28 cellular contexts compared by ENCODE assay signal in the genomic region with DNA sequence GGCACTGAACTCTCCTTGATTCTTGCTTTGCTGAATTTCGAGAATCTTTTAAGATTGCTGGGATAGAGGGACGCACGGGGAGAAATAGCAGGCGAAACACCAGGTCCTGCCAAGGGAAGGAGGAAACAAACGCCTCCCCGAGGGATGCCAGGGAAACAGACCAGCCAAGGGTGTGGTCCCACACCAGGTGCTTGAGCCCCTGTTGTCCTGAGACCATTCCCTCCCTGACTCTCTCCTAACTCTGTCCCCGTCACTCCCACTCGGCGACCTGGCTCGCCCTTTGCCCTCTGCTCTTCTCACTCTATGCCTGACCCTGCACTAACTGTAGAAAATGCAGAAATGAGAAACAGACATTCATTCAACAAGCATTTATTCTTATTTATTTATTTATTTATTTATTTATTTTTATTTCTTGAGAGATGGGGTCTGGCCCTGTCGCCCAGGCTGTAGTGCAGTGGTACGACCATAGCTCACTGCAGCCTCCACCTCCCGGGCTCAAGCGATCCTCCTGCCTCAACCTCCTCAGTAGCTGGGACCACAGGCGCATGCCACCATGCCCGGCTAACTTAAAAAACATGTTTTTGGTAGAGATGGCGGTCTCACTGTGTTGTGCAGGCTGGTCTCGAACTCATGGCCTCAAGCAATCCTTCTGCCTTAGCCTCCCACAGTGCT. TPM values are rescaled to one million over a fixed set of nuclear protein-coding genes. Genes with fewer than 3 reads are reported as not detected.
"Had no signal": no experiment of that assay in that cellular context is flagged by ENCODE, and none has a peak within 500 bp of the region (broad histone marks: within the 10 kb centered on the region; RNA-seq: fewer than 3 reads in every experiment).

No MANE protein-coding gene starts in this region.

- H3K4me3 Mint-ChIP-seq: brain; mesothelial cell of epicardium; naive thymus-derived CD8-positive, alpha-beta T cell; stimulated activated memory B cell treated with anti-CD40 and anti-IgM and Interleukin-4, amounts not matched to agents 10 μg/mL and 1 μg/mL and 100 μg/mL, for 72 hours; T-helper 2 cell treated with Interferon-gamma antibody and Interleukin-4, amounts not matched to agents 5 μg/mL and 100 μg/mL, for 36 hours had no signal

- H3K79me2 ChIP-seq: parathyroid adenoma had no signal

- H3K4me1 ChIP-seq: lower lobe of right lung, parathyroid adenoma, stomach, tibial nerve had no signal

- DNase-seq: activated CD4-positive, alpha-beta T cell treated with anti-CD3 and anti-CD28 coated beads for 1 hour; activated CD4-positive, alpha-beta T cell treated with anti-CD3 and anti-CD28 coated beads, Interleukin-2, amount 50 U/mL, for 1 hour; activated gamma-delta T cell treated with Interleukin-2 at 50 U/mL for 16 hours; activated T-cell treated with anti-CD3 and anti-CD28 coated beads, Interleukin-2, amount 50 U/mL, for 1 hour; aorta; caudate nucleus; effector memory CD4-positive, alpha-beta T cell; foreskin melanocyte; kidney; lower lobe of right lung; naive thymus-derived CD8-positive, alpha-beta T cell; stimulated activated CD4-positive, alpha-beta T cell treated with anti-CD3 and anti-CD28 coated beads, Interleukin-15, amount 100 ng/mL, for 24 hours; stomach had no signal

- H3K27ac ChIP-seq: lower lobe of right lung, parathyroid adenoma, suprapubic skin, tibial nerve had no signal

- ATAC-seq: activated naive CD4-positive, alpha-beta T cell treated with anti-CD3 and anti-CD28 coated beads, Interleukin-2, amount 50 U/mL, for 72 hours; esophagus mucosa; lower lobe of right lung; naive thymus-derived CD8-positive, alpha-beta T cell; sciatic nerve; stimulated activated memory B cell treated with anti-CD40 and anti-IgM and Interleukin-4, amounts not matched to agents 10 μg/mL and 1 μg/mL and 100 μg/mL, for 72 hours had no signal

- H3K4me3 ChIP-seq: lower lobe of right lung, smooth muscle cell, stomach, suprapubic skin, tibial nerve had no signal

- H3K36me3 ChIP-seq: lower lobe of right lung, stomach, suprapubic skin, tibial nerve had no signal

- H3K27me3 ChIP-seq: suprapubic skin, tibial nerve had no signal

- H3K4me2 ChIP-seq: smooth muscle cell had no signal

- H2AFZ ChIP-seq: parathyroid adenoma had no signal

- H3K9me3 ChIP-seq: lower lobe of right lung, stomach, suprapubic skin, tibial nerve had no signal

- H3K9ac ChIP-seq: parathyroid adenoma had no signal

- H3K4me1 Mint-ChIP-seq: brain; mesothelial cell of epicardium; stimulated activated memory B cell treated with anti-CD40 and anti-IgM and Interleukin-4, amounts not matched to agents 10 μg/mL and 1 μg/mL and 100 μg/mL, for 72 hours had no signal

- H3K27ac Mint-ChIP-seq: activated naive CD4-positive, alpha-beta T cell treated with anti-CD3 and anti-CD28 coated beads, Interleukin-2, amount 50 U/mL, for 72 hours; brain; mesothelial cell of epicardium; naive thymus-derived CD8-positive, alpha-beta T cell; stimulated activated memory B cell treated with anti-CD40 and anti-IgM and Interleukin-4, amounts not matched to agents 10 μg/mL and 1 μg/mL and 100 μg/mL, for 72 hours; T-helper 2 cell treated with Interferon-gamma antibody and Interleukin-4, amounts not matched to agents 5 μg/mL and 100 μg/mL, for 36 hours had no signal

- H3K9me3 Mint-ChIP-seq: activated naive CD4-positive, alpha-beta T cell treated with anti-CD3 and anti-CD28 coated beads, Interleukin-2, amount 50 U/mL, for 72 hours; naive thymus-derived CD8-positive, alpha-beta T cell; stimulated activated memory B cell treated with anti-CD40 and anti-IgM and Interleukin-4, amounts not matched to agents 10 μg/mL and 1 μg/mL and 100 μg/mL, for 72 hours had no signal

- FAIRE-seq: endothelial cell of umbilical vein, kidney, TTC549 had no signal

- H3K36me3 Mint-ChIP-seq: activated naive CD4-positive, alpha-beta T cell treated with anti-CD3 and anti-CD28 coated beads, Interleukin-2, amount 50 U/mL, for 72 hours; brain; mesothelial cell of epicardium; naive thymus-derived CD8-positive, alpha-beta T cell; stimulated activated memory B cell treated with anti-CD40 and anti-IgM and Interleukin-4, amounts not matched to agents 10 μg/mL and 1 μg/mL and 100 μg/mL, for 72 hours had no signal

RNA-seq across cellular contexts. Expression of gene CTAG1B, which starts 16.2 kb away (rescaled TPM):
- total RNA-seq: activated naive CD4-positive, alpha-beta T cell treated with anti-CD3 and anti-CD28 coated beads, Interleukin-2, amount 50 U/mL, for 72 hours; aorta; dermis microvascular lymphatic vessel endothelial cell; endothelial cell of umbilical vein; esophagus mucosa; kidney; lower lobe of right lung; mesothelial cell of epicardium; naive thymus-derived CD8-positive, alpha-beta T cell; sciatic nerve; smooth muscle cell; stomach; suprapubic skin; tibial nerve; urinary bladder had no signal
- polyA plus RNA-seq: aorta; endothelial cell of umbilical vein; naive thymus-derived CD8-positive, alpha-beta T cell; smooth muscle cell; stomach; urinary bladder had no signal

RNA-seq across cellular contexts. Expression of gene CTAG1A, which starts 18.0 kb away (rescaled TPM):
- total RNA-seq: activated naive CD4-positive, alpha-beta T cell treated with anti-CD3 and anti-CD28 coated beads, Interleukin-2, amount 50 U/mL, for 72 hours; aorta; dermis microvascular lymphatic vessel endothelial cell; endothelial cell of umbilical vein; esophagus mucosa; kidney; lower lobe of right lung; mesothelial cell of epicardium; naive thymus-derived CD8-positive, alpha-beta T cell; sciatic nerve; smooth muscle cell; stomach; suprapubic skin; tibial nerve; urinary bladder had no signal
- polyA plus RNA-seq: aorta; endothelial cell of umbilical vein; naive thymus-derived CD8-positive, alpha-beta T cell; smooth muscle cell; stomach; urinary bladder had no signal

RNA-seq across cellular contexts. Expression of gene CTAG2, which starts 50.5 kb away (rescaled TPM):
- total RNA-seq: activated naive CD4-positive, alpha-beta T cell treated with anti-CD3 and anti-CD28 coated beads, Interleukin-2, amount 50 U/mL, for 72 hours; aorta; dermis microvascular lymphatic vessel endothelial cell; endothelial cell of umbilical vein; esophagus mucosa; lower lobe of right lung; mesothelial cell of epicardium; sciatic nerve; smooth muscle cell; stomach; suprapubic skin; tibial nerve; urinary bladder had no signal
- polyA plus RNA-seq: endothelial cell of umbilical vein; naive thymus-derived CD8-positive, alpha-beta T cell; smooth muscle cell; urinary bladder had no signal
